ENCODE assay signal across 24 cellular contexts in genomic region chr1:52225174-52225573, GRCh38.
"Had no signal": no experiment of that assay in that cellular context is flagged by ENCODE, and none has a peak within 500 bp of the region (broad histone marks: within the 10 kb centered on the region; RNA-seq: fewer than 3 reads in every experiment).

No MANE protein-coding gene starts in this region.

- H3K9me3 ChIP-seq: colonic mucosa, prostate gland had no signal

- H3K27me3 ChIP-seq: colonic mucosa, neural progenitor cell, suprapubic skin, transverse colon, vagina had no signal

- H3K4me3 ChIP-seq: colonic mucosa, mucosa of descending colon, neural progenitor cell, prostate gland, skin epidermis, suprapubic skin, transverse colon, vagina had no signal

- H3K27ac ChIP-seq: colonic mucosa, neural progenitor cell, prostate gland, skin epidermis, suprapubic skin, transverse colon, vagina had no signal

- H3K4me1 ChIP-seq: colonic mucosa, prostate gland, suprapubic skin, transverse colon, vagina had no signal

- DNase-seq: activated CD4-positive, alpha-beta T cell treated with anti-CD3 and anti-CD28 coated beads for 36 hours; activated CD4-positive, alpha-beta T cell treated with anti-CD3 and anti-CD28 coated beads, Interleukin-2, amount 50 U/mL, for 48 hours; amygdala; central memory CD4-positive, alpha-beta T cell; colonic mucosa; erythroblast; head of caudate nucleus; kidney glomerular epithelial cell; left ventricle myocardium superior; mucosa of descending colon; naive B cell; right cardiac atrium; stimulated activated CD4-positive, alpha-beta T cell treated with anti-CD3 and anti-CD28 coated beads, Interleukin-2, amount 100 ng/mL, for 48 hours; transverse colon had no signal

- H3K27me3 Mint-ChIP-seq: activated CD4-positive, alpha-beta T cell treated with anti-CD3 and anti-CD28 coated beads for 36 hours; activated naive CD8-positive, alpha-beta T cell had no signal

- H3K4me1 Mint-ChIP-seq: activated CD4-positive, alpha-beta T cell treated with anti-CD3 and anti-CD28 coated beads for 36 hours; brain; naive B cell had no signal

- ATAC-seq: activated CD4-positive, alpha-beta T cell treated with anti-CD3 and anti-CD28 coated beads for 36 hours; left ventricle myocardium superior; mucosa of descending colon; right cardiac atrium; WTC11 had no signal

- H3K27ac Mint-ChIP-seq: activated CD4-positive, alpha-beta T cell treated with anti-CD3 and anti-CD28 coated beads for 36 hours; activated naive CD8-positive, alpha-beta T cell; activated T-helper 1 cell treated with anti-CD3 and anti-CD28 coated beads, Interleukin-12 subunit alpha, Interleukin-12 subunit beta, Interleukin-2, Interleukin-4 antibody, amounts not matched to agents 30 ng/mL and 10 ng/mL and 1 ng/mL, durations not matched to agents 14 hours and 24 hours and 36 hours; brain; naive B cell; neural progenitor cell; stimulated activated naive CD8-positive, alpha-beta T cell treated with anti-CD3 and anti-CD28 coated beads, Interleukin-15, Interleukin-2, amounts not matched to agents 100 ng/mL and 50 ng/mL, for 24 hours; WTC11 had no signal

- H3K4me3 Mint-ChIP-seq: activated CD4-positive, alpha-beta T cell treated with anti-CD3 and anti-CD28 coated beads for 36 hours; activated naive CD8-positive, alpha-beta T cell; activated T-helper 1 cell treated with anti-CD3 and anti-CD28 coated beads, Interleukin-12 subunit alpha, Interleukin-12 subunit beta, Interleukin-2, Interleukin-4 antibody, amounts not matched to agents 30 ng/mL and 10 ng/mL and 1 ng/mL, durations not matched to agents 14 hours and 24 hours and 36 hours; brain; naive B cell; neural progenitor cell; stimulated activated naive CD8-positive, alpha-beta T cell treated with anti-CD3 and anti-CD28 coated beads, Interleukin-15, Interleukin-2, amounts not matched to agents 100 ng/mL and 50 ng/mL, for 24 hours; WTC11 had no signal

- H3K36me3 ChIP-seq: colonic mucosa, neural progenitor cell, prostate gland, suprapubic skin, transverse colon, vagina had no signal
